ENCODE assay signal across 1 cellular context in the genomic region with DNA sequence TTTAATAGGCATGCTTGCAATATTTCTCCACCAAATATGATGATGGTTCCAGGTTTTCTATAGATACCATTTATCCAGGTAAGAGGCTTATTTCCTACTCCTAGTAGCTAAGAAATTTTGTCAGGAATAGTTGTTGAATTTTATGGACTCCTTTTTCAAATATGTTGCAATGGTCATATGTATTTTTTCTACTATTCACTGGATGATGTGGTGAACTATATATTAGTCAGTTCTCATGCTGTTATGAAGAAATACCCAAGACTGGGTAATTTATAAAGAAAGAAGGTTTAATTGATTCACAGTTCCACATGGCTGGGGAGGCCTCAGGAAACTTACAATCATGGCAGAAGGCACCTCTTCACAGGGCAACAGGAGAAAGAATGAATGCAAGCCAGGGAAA.
A peak's percentile ranks its signal among the peaks of the same experiment; 100 is the strongest.
TF ChIP-seq lines count a peak whose summit lies in the region.

No MANE protein-coding gene starts in this region.

TF ChIP-seq in IMR-90, 13 proteins besides CTCF, POLR2A, EP300 and RAD21:
- TF ChIP-seq MAFK (IDR thresholded peaks at IDR 0.05; ENCODE audit: low read depth, low read length) (no peak), NFE2L2 (IDR thresholded peaks at IDR 0.05; ENCODE audit: low read depth, low read length) (no peak), CEBPB (IDR thresholded peaks at IDR 0.05; ENCODE audit: low read depth, low read length) (peak; percentile 29; the same call in 1 of the 2 replicates)
